In genomic region chr4:100968046-100968445, GRCh38 we compare ENCODE assay signal across 15 cellular contexts.
DNase-seq lines count a peak whose midpoint lies in the region; ATAC-seq, FAIRE-seq and TF ChIP-seq lines count a peak whose summit lies in the region.
"Had no signal": no experiment of that assay in that cellular context is flagged by ENCODE, and none has a peak within 500 bp of the region (broad histone marks: within the 10 kb centered on the region; RNA-seq: fewer than 3 reads in every experiment).

No MANE protein-coding gene starts in this region.

- 87 to 92% (median 92%) methylated on average over 2 of the region's 2 CpGs for WGBS in psoas muscle, 3 donors

- H3K4me3 ChIP-seq in bronchial epithelial cell (ENCODE audit: low read depth, low read length) (no peak overlapping the region), fibroblast of pulmonary artery (replicated peaks; ENCODE audit: low read depth, low read length) (no peak overlapping the region), psoas muscle (no peak overlapping the region)
- H3K4me3 ChIP-seq: BLaER1 treated with 17β-estradiol and CSF1 and Interleukin-3, amounts not matched to agents 10 nM and 100 nM had no signal

- no peaks in the 10 kb centered on the region for H3K4me1 ChIP-seq in psoas muscle
- H3K4me1 ChIP-seq: BLaER1 treated with 17β-estradiol and CSF1 and Interleukin-3, amounts not matched to agents 10 nM and 100 nM had no signal

- TF ChIP-seq POLR2A in GM12891 (IDR thresholded peaks at IDR 0.05; ENCODE audit: low read depth, low read length) = no peak

- H3K36me3 ChIP-seq in bronchial epithelial cell (ENCODE audit: control insufficient read depth, insufficient read depth, low read length) (no peaks in the 10 kb centered on the region), psoas muscle (ENCODE audit: insufficient read depth in 1 of 2, low read depth in 1 of 2) (no peaks in the 10 kb centered on the region)
- H3K36me3 ChIP-seq: BLaER1 treated with 17β-estradiol and CSF1 and Interleukin-3, amounts not matched to agents 10 nM and 100 nM had no signal

- DNase-seq in DMS53 (lab: John Stamatoyannopoulos, UW) (peak; percentile 54), GM12891 (ENCODE audit: insufficient read length, low spot score) (no peak), bronchial epithelial cell (ENCODE audit: low read depth) (peak; percentile 6), fibroblast of pulmonary artery (ENCODE audit: low read depth) (peak; percentile 9), G401 (ENCODE audit: low spot score) (no peak), psoas muscle (no peak)
- DNase-seq in stimulated activated CD4-positive, alpha-beta T cell treated with anti-CD3 and anti-CD28 coated beads, Interleukin-2, amount 100 ng/mL, for 48 hours = no peak
- DNase-seq: Calu3; CD8-positive, alpha-beta T cell; GDM1; GOT3; H9; KG1 had no signal

- no peak for ATAC-seq in GM21529 (IDR thresholded peaks at IDR 0.05; ENCODE audit: unreplicated experiment)
- no peak for ATAC-seq in psoas muscle
- ATAC-seq: CD8-positive, alpha-beta T cell had no signal

- H3K27me3 ChIP-seq in bronchial epithelial cell (ENCODE audit: control insufficient read depth, insufficient read depth, low read length) (no peaks in the 10 kb centered on the region), psoas muscle (ENCODE audit: insufficient read depth in 3 of 3, low read length in 2 of 3) (no peaks in the 10 kb centered on the region)
- H3K27me3 ChIP-seq: BLaER1 treated with 17β-estradiol and CSF1 and Interleukin-3, amounts not matched to agents 10 nM and 100 nM had no signal

- peak; percentile 5 for FAIRE-seq in GM12891 (lab: Jason Lieb, UNC)
- no peak for FAIRE-seq in bronchial epithelial cell (lab: Jason Lieb, UNC)

- in situ Hi-C loops in G401 (cut with HindIII; ENCODE audit: low sequenced_read_pairs) = no loop called here

- TF ChIP-seq CTCF in bronchial epithelial cell (IDR thresholded peaks at IDR 0.05; ENCODE audit: insufficient read depth, low read length, severe bottlenecking) (no peak), fibroblast of pulmonary artery (IDR thresholded peaks at IDR 0.05; ENCODE audit: low read length, missing control alignments) (no peak), psoas muscle (IDR thresholded peaks at IDR 0.05) (no peak)

- H3K9me3 ChIP-seq in psoas muscle = no peaks in the 10 kb centered on the region

- intact Hi-C loops in psoas muscle (cut with DNase I) = no loop called here

- no peak overlapping the region for H3K27ac ChIP-seq in psoas muscle
- H3K27ac ChIP-seq: BLaER1 treated with 17β-estradiol and CSF1 and Interleukin-3, amounts not matched to agents 10 nM and 100 nM had no signal

TF ChIP-seq in GM12891, 5 proteins besides CTCF, POLR2A, EP300 and RAD21:
- no peak for TF ChIP-seq PAX5 (IDR thresholded peaks at IDR 0.05; ENCODE audit: insufficient read depth, low read length, severe bottlenecking)
- TF ChIP-seq POLR2AphosphoS5 (IDR thresholded peaks at IDR 0.05; ENCODE audit: low read depth, low read length) = no peak
- no peak for TF ChIP-seq SPI1 (IDR thresholded peaks at IDR 0.05; ENCODE audit: low read depth, low read length)
- TF ChIP-seq POU2F2 (IDR thresholded peaks at IDR 0.05; ENCODE audit: low read depth, low read length) = no peak
- TF ChIP-seq TAF1 (IDR thresholded peaks at IDR 0.05; ENCODE audit: low read depth, low read length) = no peak

Comparison
In these comparisons a context has a peak if more than half of its experiments do, and no peak if none do; other contexts are left out.
1. DNase-seq: peak in DMS53 (single experiment), bronchial epithelial cell (single experiment) and fibroblast of pulmonary artery (single experiment); none in GM12891 (single experiment), stimulated activated CD4-positive, alpha-beta T cell treated with anti-CD3 and anti-CD28 coated beads, Interleukin-2, amount 100 ng/mL, for 48 hours (0 of 2), G401 (single experiment) and psoas muscle (0 of 2).